Comparison of ENCODE assay signal across 25 cellular contexts in genomic region chr2:84383271-84383670, GRCh38.
A peak's percentile ranks its signal among the peaks of the same experiment; 100 is the strongest.
DNase-seq lines count a peak whose midpoint lies in the region; ATAC-seq, FAIRE-seq and TF ChIP-seq lines count a peak whose summit lies in the region.
"Had no signal": no experiment of that assay in that cellular context is flagged by ENCODE, and none has a peak within 500 bp of the region (broad histone marks: within the 10 kb centered on the region; RNA-seq: fewer than 3 reads in every experiment).

No MANE protein-coding gene starts in this region.

- H3K9me3 Mint-ChIP-seq in WTC11: peaks cover 10% of the 10 kb centered on the region; the same call in 1 of the 2 replicates

- no peaks in the 10 kb centered on the region for H3K36me3 Mint-ChIP-seq in WTC11
- H3K36me3 Mint-ChIP-seq: CD14-positive monocyte; CD4-positive, alpha-beta memory T cell had no signal

- no peak overlapping the region for H3K4me3 Mint-ChIP-seq in WTC11
- H3K4me3 Mint-ChIP-seq: B cell; CD14-positive monocyte; CD4-positive, alpha-beta memory T cell; CD4-positive, CD25-positive, alpha-beta regulatory T cell; CD8-positive, alpha-beta memory T cell had no signal

- DNase-seq in NCI-H524 (lab: John Stamatoyannopoulos, UW) (peak; percentile 5 to 15), NCI-H524 treated with DMSO at 0.1 percent for 48 hours (lab: John Stamatoyannopoulos, UW) (no peak), LHCN-M2 (ENCODE audit: low read depth) (peak; percentile 32), myocyte (ENCODE audit: low read depth) (peak; percentile 13), urothelium cell line (ENCODE audit: low spot score) (no peak), WTC11 (ENCODE audit: low spot score) (no peak), dermis blood vessel endothelial cell (no peak)
- DNase-seq: AML-193; CD4-positive, alpha-beta memory T cell; CD4-positive, CD25-positive, alpha-beta regulatory T cell; CD8-positive, alpha-beta memory T cell; COR-L47; DMS 273 treated with DMSO at 0.1 percent for 48 hours; DMS153; DMS53; DMS79; DND-41; EL; GDM1 had no signal

- CTCF ChIA-PET in WTC11 (lab: Charles Lee): no interaction called here

- TF ChIP-seq CTCF in WTC11 (IDR thresholded peaks at IDR 0.05): no peak

- no peaks in the 10 kb centered on the region for H3K27me3 Mint-ChIP-seq in WTC11 (ENCODE audit: low read depth)

- H3K27ac Mint-ChIP-seq in WTC11: no peak overlapping the region; the same call in 1 of the 2 replicates
- H3K27ac Mint-ChIP-seq: B cell; CD14-positive monocyte; CD4-positive, alpha-beta memory T cell; CD8-positive, alpha-beta memory T cell had no signal

- POLR2A ChIA-PET in WTC11 (lab: Charles Lee): no interaction called here

- no peak for ATAC-seq in WTC11
- ATAC-seq: A549, GM12878 had no signal

- FAIRE-seq in urothelium cell line (lab: Jason Lieb, UNC): peak; percentile 13
- FAIRE-seq: A549, GM12878, GM12892, GM18507 had no signal

- H3K4me1 Mint-ChIP-seq in WTC11: peaks cover 12% of the 10 kb centered on the region
- H3K4me1 Mint-ChIP-seq: B cell; CD14-positive monocyte; CD4-positive, alpha-beta memory T cell; CD4-positive, CD25-positive, alpha-beta regulatory T cell; CD8-positive, alpha-beta memory T cell had no signal

TF ChIP-seq in WTC11, 78 proteins besides CTCF, POLR2A, EP300 and RAD21:
- TF ChIP-seq, protein P1, sequence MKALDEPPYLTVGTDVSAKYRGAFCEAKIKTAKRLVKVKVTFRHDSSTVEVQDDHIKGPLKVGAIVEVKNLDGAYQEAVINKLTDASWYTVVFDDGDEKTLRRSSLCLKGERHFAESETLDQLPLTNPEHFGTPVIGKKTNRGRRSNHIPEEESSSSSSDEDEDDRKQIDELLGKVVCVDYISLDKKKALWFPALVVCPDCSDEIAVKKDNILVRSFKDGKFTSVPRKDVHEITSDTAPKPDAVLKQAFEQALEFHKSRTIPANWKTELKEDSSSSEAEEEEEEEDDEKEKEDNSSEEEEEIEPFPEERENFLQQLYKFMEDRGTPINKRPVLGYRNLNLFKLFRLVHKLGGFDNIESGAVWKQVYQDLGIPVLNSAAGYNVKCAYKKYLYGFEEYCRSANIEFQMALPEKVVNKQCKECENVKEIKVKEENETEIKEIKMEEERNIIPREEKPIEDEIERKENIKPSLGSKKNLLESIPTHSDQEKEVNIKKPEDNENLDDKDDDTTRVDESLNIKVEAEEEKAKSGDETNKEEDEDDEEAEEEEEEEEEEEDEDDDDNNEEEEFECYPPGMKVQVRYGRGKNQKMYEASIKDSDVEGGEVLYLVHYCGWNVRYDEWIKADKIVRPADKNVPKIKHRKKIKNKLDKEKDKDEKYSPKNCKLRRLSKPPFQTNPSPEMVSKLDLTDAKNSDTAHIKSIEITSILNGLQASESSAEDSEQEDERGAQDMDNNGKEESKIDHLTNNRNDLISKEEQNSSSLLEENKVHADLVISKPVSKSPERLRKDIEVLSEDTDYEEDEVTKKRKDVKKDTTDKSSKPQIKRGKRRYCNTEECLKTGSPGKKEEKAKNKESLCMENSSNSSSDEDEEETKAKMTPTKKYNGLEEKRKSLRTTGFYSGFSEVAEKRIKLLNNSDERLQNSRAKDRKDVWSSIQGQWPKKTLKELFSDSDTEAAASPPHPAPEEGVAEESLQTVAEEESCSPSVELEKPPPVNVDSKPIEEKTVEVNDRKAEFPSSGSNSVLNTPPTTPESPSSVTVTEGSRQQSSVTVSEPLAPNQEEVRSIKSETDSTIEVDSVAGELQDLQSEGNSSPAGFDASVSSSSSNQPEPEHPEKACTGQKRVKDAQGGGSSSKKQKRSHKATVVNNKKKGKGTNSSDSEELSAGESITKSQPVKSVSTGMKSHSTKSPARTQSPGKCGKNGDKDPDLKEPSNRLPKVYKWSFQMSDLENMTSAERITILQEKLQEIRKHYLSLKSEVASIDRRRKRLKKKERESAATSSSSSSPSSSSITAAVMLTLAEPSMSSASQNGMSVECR (CRISPR knock-in tag; IDR thresholded peaks at IDR 0.05; ENCODE audit: borderline replicate concordance): no peak
- no peak for TF ChIP-seq ZNF416 (CRISPR knock-in tag; IDR thresholded peaks at IDR 0.05)
- no peak for TF ChIP-seq ZBTB21 (CRISPR knock-in tag; IDR thresholded peaks at IDR 0.05; ENCODE audit: borderline replicate concordance)
- TF ChIP-seq ELF4 (CRISPR knock-in tag; IDR thresholded peaks at IDR 0.05; ENCODE audit: low read depth): no peak
- no peak for TF ChIP-seq KAT7 (CRISPR knock-in tag; IDR thresholded peaks at IDR 0.05; ENCODE audit: borderline replicate concordance)
- TF ChIP-seq, protein P2, sequence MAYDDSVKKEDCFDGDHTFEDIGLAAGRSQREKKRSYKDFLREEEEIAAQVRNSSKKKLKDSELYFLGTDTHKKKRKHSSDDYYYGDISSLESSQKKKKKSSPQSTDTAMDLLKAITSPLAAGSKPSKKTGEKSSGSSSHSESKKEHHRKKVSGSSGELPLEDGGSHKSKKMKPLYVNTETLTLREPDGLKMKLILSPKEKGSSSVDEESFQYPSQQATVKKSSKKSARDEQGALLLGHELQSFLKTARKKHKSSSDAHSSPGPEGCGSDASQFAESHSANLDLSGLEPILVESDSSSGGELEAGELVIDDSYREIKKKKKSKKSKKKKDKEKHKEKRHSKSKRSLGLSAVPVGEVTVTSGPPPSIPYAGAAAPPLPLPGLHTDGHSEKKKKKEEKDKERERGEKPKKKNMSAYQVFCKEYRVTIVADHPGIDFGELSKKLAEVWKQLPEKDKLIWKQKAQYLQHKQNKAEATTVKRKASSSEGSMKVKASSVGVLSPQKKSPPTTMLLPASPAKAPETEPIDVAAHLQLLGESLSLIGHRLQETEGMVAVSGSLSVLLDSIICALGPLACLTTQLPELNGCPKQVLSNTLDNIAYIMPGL (CRISPR knock-in tag; IDR thresholded peaks at IDR 0.05): no peak

Comparison
In these comparisons a context has a peak if more than half of its experiments do, and no peak if none do; other contexts are left out.
1. DNase-seq: peak in NCI-H524 (2 of 2), LHCN-M2 (single experiment) and myocyte (single experiment); none in NCI-H524 treated with DMSO at 0.1 percent for 48 hours (single experiment), urothelium cell line (single experiment), WTC11 (single experiment) and dermis blood vessel endothelial cell (single experiment).